8 cellular contexts compared by ENCODE assay signal in the genomic region with DNA sequence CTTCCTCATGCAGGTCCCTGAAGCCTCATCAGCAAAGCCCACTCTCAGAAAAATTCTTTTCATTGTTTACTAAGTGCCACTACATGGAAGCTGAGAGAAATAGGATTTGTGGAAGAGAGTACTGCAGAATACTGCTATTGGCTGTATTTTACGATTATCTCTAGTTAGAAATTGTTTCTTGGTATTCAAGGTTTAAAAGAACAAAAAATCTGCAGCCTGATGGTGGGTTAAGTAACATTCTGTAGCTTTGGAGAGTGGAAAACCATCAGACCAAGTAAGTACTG.
DNase-seq lines count a peak whose midpoint lies in the region; ATAC-seq and TF ChIP-seq lines count a peak whose summit lies in the region.
"Had no signal": no experiment of that assay in that cellular context is flagged by ENCODE, and none has a peak within 500 bp of the region (broad histone marks: within the 10 kb centered on the region; RNA-seq: fewer than 3 reads in every experiment).

No MANE protein-coding gene starts in this region.

- DNase-seq in fibroblast of pulmonary artery (ENCODE audit: low read depth), result no peak
- DNase-seq in hypothalamus (lab: John Stamatoyannopoulos, UW), result no peak
- DNase-seq in NCI-H2171 (lab: John Stamatoyannopoulos, UW), result no peak
- DNase-seq: NCI-H1436 treated with DMSO at 0.1 percent for 48 hours had no signal

- ATAC-seq in HG03196 (IDR thresholded peaks at IDR 0.05; ENCODE audit: unreplicated experiment), result no peak

- TF ChIP-seq CTCF in GM12875 (IDR thresholded peaks at IDR 0.05; ENCODE audit: borderline replicate concordance, insufficient read depth, low read depth, low read length), result no peak
- TF ChIP-seq CTCF in VCaP (conservative IDR thresholded peaks at IDR 0.05), result peak; percentile 26
- no peak for TF ChIP-seq CTCF in fibroblast of pulmonary artery (IDR thresholded peaks at IDR 0.05; ENCODE audit: low read length, missing control alignments)

- H3K27ac ChIP-seq in VCaP (peak overlapping the region; percentile 46), skin epidermis (peak overlapping the region in 15 of 21 experiments; percentile 2 to 51 (median 38))

- H3K4me3 ChIP-seq in GM12875 (ENCODE audit: low read depth, low read length), result peak overlapping the region; percentile 34
- peak overlapping the region; percentile 42 for H3K4me3 ChIP-seq in fibroblast of pulmonary artery (replicated peaks; ENCODE audit: low read depth, low read length)
- peak overlapping the region in 6 of 7 experiments; percentile 7 to 35 (median 20) for H3K4me3 ChIP-seq in skin epidermis
